Comparison of ENCODE assay signal across 9 cellular contexts in genomic region chr12:124686885-124687694, GRCh38.
DNase-seq lines count a peak whose midpoint lies in the region; ATAC-seq and TF ChIP-seq lines count a peak whose summit lies in the region.
"Had no signal": no experiment of that assay in that cellular context is flagged by ENCODE, and none has a peak within 500 bp of the region (broad histone marks: within the 10 kb centered on the region; RNA-seq: fewer than 3 reads in every experiment).

No MANE protein-coding gene starts in this region.

- H3K4me3 ChIP-seq in adrenal gland = no peak overlapping the region
- H3K4me3 ChIP-seq in muscle layer of colon (ENCODE audit: low read depth in 1 of 2, low read length in 2 of 2) = no peak overlapping the region
- no peak overlapping the region for H3K4me3 ChIP-seq in transverse colon
- H3K4me3 ChIP-seq in PC-3 (ENCODE audit: low read length) = no peak overlapping the region

- 83 to 95% (median 85%) methylated on average over 10 of the region's 10 CpGs for WGBS in adrenal gland, 4 donors
- 64 to 77% methylated on average over 5 to 10 of the region's 10 CpGs for WGBS in transverse colon (ENCODE audit: low coverage in 1 of 2), 2 donors

- no peaks in the 10 kb centered on the region for H3K27me3 ChIP-seq in adrenal gland
- H3K27me3 ChIP-seq in muscle layer of colon (ENCODE audit: control insufficient read depth in 1 of 2, insufficient read depth in 2 of 2, low read length in 2 of 2) = no peaks in the 10 kb centered on the region
- no peaks in the 10 kb centered on the region for H3K27me3 ChIP-seq in transverse colon
- no peaks in the 10 kb centered on the region for H3K27me3 ChIP-seq in PC-3 (ENCODE audit: low read length)

- H3K36me3 Mint-ChIP-seq in activated naive CD4-positive, alpha-beta T cell treated with anti-CD3 and anti-CD28 coated beads, Interleukin-2, amount 50 U/mL, for 24 hours = no peaks in the 10 kb centered on the region
- H3K36me3 Mint-ChIP-seq in activated naive CD4-positive, alpha-beta T cell treated with anti-CD3 and anti-CD28 coated beads for 36 hours (ENCODE audit: low read depth) = no peaks in the 10 kb centered on the region

- no peak for TF ChIP-seq EP300 in transverse colon (IDR thresholded peaks at IDR 0.05; ENCODE audit: low read depth)

- H3K36me3 ChIP-seq in adrenal gland (replicated peaks in 1 of 2) (no peaks in the 10 kb centered on the region), muscle layer of colon (ENCODE audit: insufficient read depth, low read length) (no peaks in the 10 kb centered on the region), transverse colon (no peaks in the 10 kb centered on the region), PC-3 (ENCODE audit: low read depth, low read length) (no peaks in the 10 kb centered on the region)

- no TSS peak for BruUV-seq in PC-3 (replicated peaks; lab: Mats Ljungman, UMichigan)

- peak overlapping the region in 3 of 5 donors; percentile 15 to 68 (median 57) for H3K27ac ChIP-seq in adrenal gland
- peak overlapping the region; percentile 63 for H3K27ac ChIP-seq in muscle layer of colon (ENCODE audit: low read depth, low read length)
- H3K27ac ChIP-seq in transverse colon = peak overlapping the region; percentile 39 to 65 (median 56)
- H3K27ac ChIP-seq in PC-3 (ENCODE audit: low read length) = no peak overlapping the region
- H3K27ac ChIP-seq in caudate nucleus (ENCODE audit: low read depth, low read length) = no peak overlapping the region

- no peak overlapping the region for H3K4me2 ChIP-seq in PC-3 (ENCODE audit: low read length)

- H3K4me1 ChIP-seq in adrenal gland (replicated peaks in 1 of 2) (peaks cover 18 to 51% of the 10 kb centered on the region in 2 donors), muscle layer of colon (ENCODE audit: insufficient read depth, low read length) (peaks cover 55% of the 10 kb centered on the region), transverse colon (peaks cover 0 to 49% (median 12%) of the 10 kb centered on the region in 4 donors), PC-3 (ENCODE audit: insufficient read depth, low read length) (peaks cover 43% of the 10 kb centered on the region)

- H3K9ac ChIP-seq in muscle layer of colon (ENCODE audit: low read length) (no peak overlapping the region), PC-3 (ENCODE audit: low read length) (no peak overlapping the region)

- H3K4me3 Mint-ChIP-seq in activated naive CD4-positive, alpha-beta T cell treated with anti-CD3 and anti-CD28 coated beads, Interleukin-2, amount 50 U/mL, for 24 hours = peak overlapping the region; percentile 69
- no peak overlapping the region for H3K4me3 Mint-ChIP-seq in activated naive CD4-positive, alpha-beta T cell treated with anti-CD3 and anti-CD28 coated beads for 36 hours

- H3K79me2 ChIP-seq in PC-3 (ENCODE audit: low read length) = no peaks in the 10 kb centered on the region

- H3K4me1 Mint-ChIP-seq in activated naive CD4-positive, alpha-beta T cell treated with anti-CD3 and anti-CD28 coated beads, Interleukin-2, amount 50 U/mL, for 24 hours = peaks cover 27% of the 10 kb centered on the region
- H3K4me1 Mint-ChIP-seq in activated naive CD4-positive, alpha-beta T cell treated with anti-CD3 and anti-CD28 coated beads for 36 hours (ENCODE audit: low read depth) = peaks cover 32% of the 10 kb centered on the region

- H3K9me3 ChIP-seq in adrenal gland (replicated peaks in 1 of 3) = peaks cover 0 to 1% (median 0%) of the 10 kb centered on the region in 3 donors
- peaks cover 3% of the 10 kb centered on the region for H3K9me3 ChIP-seq in muscle layer of colon (ENCODE audit: low read length)
- peaks cover 0 to under 1% of the 10 kb centered on the region in 2 donors for H3K9me3 ChIP-seq in transverse colon
- H3K9me3 ChIP-seq in PC-3 (ENCODE audit: low read length) = no peaks in the 10 kb centered on the region

- intact Hi-C loops in activated naive CD4-positive, alpha-beta T cell treated with anti-CD3 and anti-CD28 coated beads for 36 hours (cut with micrococcal nuclease) = no loop called here
- intact Hi-C loops in adrenal gland (cut with DNase I) = loop anchor here (10.0 kb wide), 3 partner anchors 58 to 122 kb away; partner anchors contain the start of gene NCOR2 (in 1 of the 2)
- intact Hi-C loops in transverse colon (cut with DNase I; ENCODE audit: low total_unique reads) = no loop called here
- intact Hi-C loops in PC-3 (cut with micrococcal nuclease) = no loop called here

- no peak for TF ChIP-seq CTCF in adrenal gland (IDR thresholded peaks at IDR 0.05)
- TF ChIP-seq CTCF in transverse colon (IDR thresholded peaks at IDR 0.05) = no peak
- no peak for TF ChIP-seq CTCF in PC-3 (conservative IDR thresholded peaks at IDR 0.05; ENCODE audit: low read depth, low read length)

- no peaks in the 10 kb centered on the region for H3K9me2 ChIP-seq in PC-3 (replicated peaks; ENCODE audit: low read length)

- H2AFZ ChIP-seq in PC-3 (ENCODE audit: low read length) = no peak overlapping the region

- TF ChIP-seq POLR2A in adrenal gland (IDR thresholded peaks at IDR 0.05) = no peak
- no peak for TF ChIP-seq POLR2A in transverse colon (IDR thresholded peaks at IDR 0.05)

- no peak for DNase-seq in activated naive CD4-positive, alpha-beta T cell treated with anti-CD3 and anti-CD28 coated beads for 36 hours
- no peak for DNase-seq in adrenal gland
- no peak for DNase-seq in transverse colon
- DNase-seq in PC-3 = no peak
- no peak for DNase-seq in NAMALWA (ENCODE audit: low spot score)
- DNase-seq in caudate nucleus (lab: John Stamatoyannopoulos, UW) = no peak
- DNase-seq: activated CD4-positive, alpha-beta T cell treated with anti-CD3 and anti-CD28 coated beads, Interleukin-2, amount 50 U/mL, for 4 hours had no signal

- POLR2A ChIA-PET in PC-3 (lab: Charles Lee; ENCODE audit: unreplicated experiment) = no interaction called here

- in situ Hi-C loops in transverse colon (cut with MboI; ENCODE audit: low pct_ligation_motif_present in 1 of 4, low pct_unique_long_range_greater_than_20kb in 1 of 4, low sequenced_read_pairs in 3 of 4) = no loop called here

- ATAC-seq in PC-3 = no peak

- H4K20me1 ChIP-seq in PC-3 (ENCODE audit: low read length) = no peaks in the 10 kb centered on the region

- H3K9me3 Mint-ChIP-seq in activated naive CD4-positive, alpha-beta T cell treated with anti-CD3 and anti-CD28 coated beads, Interleukin-2, amount 50 U/mL, for 24 hours = no peaks in the 10 kb centered on the region
- H3K9me3 Mint-ChIP-seq in activated naive CD4-positive, alpha-beta T cell treated with anti-CD3 and anti-CD28 coated beads for 36 hours = peaks cover 8% of the 10 kb centered on the region

- no peaks in the 10 kb centered on the region for H3F3A ChIP-seq in PC-3 (ENCODE audit: low read length, unreplicated experiment)

- H3K27me3 Mint-ChIP-seq in activated naive CD4-positive, alpha-beta T cell treated with anti-CD3 and anti-CD28 coated beads, Interleukin-2, amount 50 U/mL, for 24 hours = no peaks in the 10 kb centered on the region
- H3K27me3 Mint-ChIP-seq in activated naive CD4-positive, alpha-beta T cell treated with anti-CD3 and anti-CD28 coated beads for 36 hours (ENCODE audit: low read depth) = no peaks in the 10 kb centered on the region

- H3K27ac Mint-ChIP-seq in activated naive CD4-positive, alpha-beta T cell treated with anti-CD3 and anti-CD28 coated beads, Interleukin-2, amount 50 U/mL, for 24 hours = no peak overlapping the region
- no peak overlapping the region for H3K27ac Mint-ChIP-seq in activated naive CD4-positive, alpha-beta T cell treated with anti-CD3 and anti-CD28 coated beads for 36 hours

- CTCF ChIA-PET in activated naive CD4-positive, alpha-beta T cell treated with anti-CD3 and anti-CD28 coated beads for 36 hours (lab: Charles Lee) = no interaction called here
- CTCF ChIA-PET in PC-3 (lab: Charles Lee) = no interaction called here

Comparison
In these comparisons a context has a peak if more than half of its experiments do, and no peak if none do; other contexts are left out.
1. H3K27ac ChIP-seq: peak in adrenal gland (3 of 5), muscle layer of colon (single experiment) and transverse colon (4 of 4); none in PC-3 (single experiment) and caudate nucleus (single experiment).
2. intact Hi-C loops: an anchor here in adrenal gland (10.0 kb wide); none called in activated naive CD4-positive, alpha-beta T cell treated with anti-CD3 and anti-CD28 coated beads for 36 hours, transverse colon and PC-3.